21 cellular contexts compared by ENCODE assay signal in the genomic region with DNA sequence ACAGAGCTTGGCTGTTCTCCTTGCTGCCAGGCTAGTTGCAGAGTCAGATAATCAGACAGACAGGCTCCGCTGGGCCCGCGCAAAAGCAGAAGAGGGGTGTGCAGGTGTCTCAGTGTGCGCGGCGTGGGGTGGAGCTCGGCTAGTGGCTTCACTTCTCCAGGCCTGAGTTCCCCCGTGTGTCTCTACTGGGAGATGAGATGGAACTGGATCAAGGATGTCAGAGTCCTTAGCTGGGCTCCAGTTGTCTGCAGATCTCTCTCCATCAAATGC. TPM values are rescaled to one million over a fixed set of nuclear protein-coding genes. Genes with fewer than 3 reads are reported as not detected.
"Had no signal": no experiment of that assay in that cellular context is flagged by ENCODE, and none has a peak within 500 bp of the region (broad histone marks: within the 10 kb centered on the region; RNA-seq: fewer than 3 reads in every experiment).

No MANE protein-coding gene starts in this region.

- H3K36me3 ChIP-seq: adrenal gland, cardiac muscle cell, neural progenitor cell had no signal

- H3K27me3 ChIP-seq: adrenal gland, cardiac muscle cell, esophagus squamous epithelium, neural progenitor cell had no signal

- H3K4me1 Mint-ChIP-seq: activated CD4-positive, alpha-beta memory T cell treated with anti-CD3 and anti-CD28 coated beads, Interleukin-2, amount 10 ng/mL, durations not matched to agents 7 days and 5 days; activated CD4-positive, alpha-beta T cell treated with anti-CD3 and anti-CD28 coated beads for 36 hours; neural progenitor cell had no signal

- H3K27me3 Mint-ChIP-seq: activated CD4-positive, alpha-beta memory T cell treated with anti-CD3 and anti-CD28 coated beads, Interleukin-2, amount 10 ng/mL, durations not matched to agents 7 days and 5 days; activated CD4-positive, alpha-beta T cell treated with anti-CD3 and anti-CD28 coated beads for 36 hours; naive B cell; type B pancreatic cell had no signal

- ATAC-seq: activated CD4-positive, alpha-beta T cell treated with anti-CD3 and anti-CD28 coated beads for 36 hours; activated T-cell treated with anti-CD3 and anti-CD28 coated beads, Interleukin-2, amount 50 U/mL, for 4 hours had no signal

- H3K9ac ChIP-seq: neural progenitor cell, parathyroid adenoma had no signal

- DNase-seq: activated CD4-positive, alpha-beta memory T cell treated with anti-CD3 and anti-CD28 coated beads, Interleukin-2, amount 10 ng/mL, durations not matched to agents 7 days and 5 days; activated CD4-positive, alpha-beta T cell treated with anti-CD3 and anti-CD28 coated beads for 36 hours; activated effector memory CD4-positive, alpha-beta T cell treated with Interleukin-2 at 50 U/mL for 16 hours; activated naive CD4-positive, alpha-beta T cell treated with anti-CD3 and anti-CD28 coated beads, Interleukin-2, amount 50 U/mL, for 16 hours; activated T-cell treated with anti-CD3 and anti-CD28 coated beads, Interleukin-2, amount 50 U/mL, for 4 hours; adrenal gland; esophagus squamous epithelium; kidney glomerular epithelial cell; naive B cell; stimulated activated CD4-positive, alpha-beta T cell treated with anti-CD3 and anti-CD28 coated beads, Interleukin-4, amount 100 ng/mL, for 24 hours; stimulated activated naive CD4-positive, alpha-beta T cell treated with Interleukin-2 at 50 U/mL for 16 hours; substantia nigra had no signal

- H3K4me3 ChIP-seq: adrenal gland, cardiac muscle cell, esophagus squamous epithelium, neural progenitor cell, skin epidermis had no signal

- H2AFZ ChIP-seq: neural progenitor cell, parathyroid adenoma had no signal

- H3K27ac ChIP-seq: adrenal gland, cardiac muscle cell, esophagus squamous epithelium, neural progenitor cell, parathyroid adenoma, skin epidermis, VCaP had no signal

- H3K9me3 Mint-ChIP-seq: activated CD4-positive, alpha-beta memory T cell treated with anti-CD3 and anti-CD28 coated beads, Interleukin-2, amount 10 ng/mL, durations not matched to agents 7 days and 5 days; activated T-cell treated with anti-CD3 and anti-CD28 coated beads, Interleukin-2, amount 50 U/mL, for 4 hours; type B pancreatic cell had no signal

- H3K9me3 ChIP-seq: adrenal gland, esophagus squamous epithelium had no signal

- H3K4me3 Mint-ChIP-seq: activated CD4-positive, alpha-beta memory T cell treated with anti-CD3 and anti-CD28 coated beads, Interleukin-2, amount 10 ng/mL, durations not matched to agents 7 days and 5 days; activated CD4-positive, alpha-beta T cell treated with anti-CD3 and anti-CD28 coated beads for 36 hours; activated T-cell treated with anti-CD3 and anti-CD28 coated beads, Interleukin-2, amount 50 U/mL, for 4 hours; neural progenitor cell; type B pancreatic cell had no signal

- FAIRE-seq: colon had no signal

- H3K27ac Mint-ChIP-seq: activated CD4-positive, alpha-beta memory T cell treated with anti-CD3 and anti-CD28 coated beads, Interleukin-2, amount 10 ng/mL, durations not matched to agents 7 days and 5 days; activated CD4-positive, alpha-beta T cell treated with anti-CD3 and anti-CD28 coated beads for 36 hours; type B pancreatic cell had no signal

- H3K36me3 Mint-ChIP-seq: naive B cell, neural progenitor cell, type B pancreatic cell had no signal

- H3K4me1 ChIP-seq: adrenal gland, esophagus squamous epithelium, neural progenitor cell, parathyroid adenoma had no signal

- H3K4me2 ChIP-seq: neural progenitor cell had no signal

- H3K79me2 ChIP-seq: parathyroid adenoma had no signal

RNA-seq across cellular contexts. Expression of a gene that starts 21.1 kb away (rescaled TPM):
- total RNA-seq: activated CD4-positive, alpha-beta memory T cell treated with anti-CD3 and anti-CD28 coated beads, Interleukin-2, amount 10 ng/mL, durations not matched to agents 7 days and 5 days; activated CD4-positive, alpha-beta T cell treated with anti-CD3 and anti-CD28 coated beads for 36 hours; activated T-cell treated with anti-CD3 and anti-CD28 coated beads, Interleukin-2, amount 50 U/mL, for 4 hours; mononuclear cell; T-helper 1 cell treated with Interleukin-12 subunit alpha and Interleukin-12 subunit beta and Interleukin-4 antibody, amounts not matched to agents 30 ng/mL and 1 ng/mL, for 36 hours had no signal
